ENCODE assay signal across 20 cellular contexts in genomic region chr10:75145590-75145989, GRCh38. TPM values are rescaled to one million over a fixed set of nuclear protein-coding genes. Genes with fewer than 3 reads are reported as not detected.
DNase-seq lines count a peak whose midpoint lies in the region; ATAC-seq, FAIRE-seq and TF ChIP-seq lines count a peak whose summit lies in the region.
"Had no signal": no experiment of that assay in that cellular context is flagged by ENCODE, and none has a peak within 500 bp of the region (broad histone marks: within the 10 kb centered on the region; RNA-seq: fewer than 3 reads in every experiment).

No MANE protein-coding gene starts in this region.

- no peak overlapping the region for H3K4me3 ChIP-seq in keratinocyte (ENCODE audit: control insufficient read depth in 2 of 3, extremely low read depth in 1 of 3, insufficient read depth in 2 of 3, low read depth in 1 of 3, low read length in 3 of 3)
- H3K4me3 ChIP-seq: lower lobe of right lung, SK-N-MC had no signal

- no peak overlapping the region for H3K4me3 Mint-ChIP-seq in CD14-positive monocyte
- no peak overlapping the region for H3K4me3 Mint-ChIP-seq in activated CD8-positive, alpha-beta T cell treated with anti-CD3 and anti-CD28 coated beads for 36 hours

- dilution Hi-C loops in keratinocyte (cut with MboI; ENCODE audit: extremely low pct_ligation_motif_present, low sequenced_read_pairs), result no loop called here

- H4K20me1 ChIP-seq in keratinocyte (ENCODE audit: control insufficient read depth, extremely low read depth, insufficient read depth, low read length), result no peaks in the 10 kb centered on the region

- peaks cover 52% of the 10 kb centered on the region for H3K79me2 ChIP-seq in keratinocyte (ENCODE audit: control insufficient read depth, insufficient read depth, low read length)

- H3K36me3 ChIP-seq in keratinocyte (ENCODE audit: control insufficient read depth in 2 of 2, extremely low read depth in 1 of 2, insufficient read depth in 2 of 2, low read length in 2 of 2), result peaks cover 0 to 4% of the 10 kb centered on the region in 2 experiments

- H3K9me3 ChIP-seq in keratinocyte (ENCODE audit: control insufficient read depth, low read depth, low read length), result no peaks in the 10 kb centered on the region
- H3K9me3 ChIP-seq: lower lobe of right lung had no signal

- no peak for TF ChIP-seq POLR2A in H54 (IDR thresholded peaks at IDR 0.05; ENCODE audit: low read depth, low read length)

- TF ChIP-seq CTCF in CD14-positive monocyte (IDR thresholded peaks at IDR 0.05), result no peak
- TF ChIP-seq CTCF in activated CD8-positive, alpha-beta T cell treated with anti-CD3 and anti-CD28 coated beads for 36 hours (IDR thresholded peaks at IDR 0.05), result no peak
- TF ChIP-seq CTCF in keratinocyte (optimal IDR thresholded peaks at IDR 0.05 in 1 of 3, IDR thresholded peaks at IDR 0.05 in 1 of 3, conservative IDR thresholded peaks at IDR 0.05 in 1 of 3; ENCODE audit: extremely low read depth in 1 of 3, insufficient read depth in 2 of 3, low read length in 3 of 3), result no peak
- no peak for TF ChIP-seq CTCF in GM13976 (IDR thresholded peaks at IDR 0.05; ENCODE audit: borderline replicate concordance, control extremely low read depth, extremely low read depth, insufficient read depth, missing control alignments)

- peak; percentile 47 for ATAC-seq in activated CD8-positive, alpha-beta T cell treated with anti-CD3 and anti-CD28 coated beads for 36 hours
- no peak for ATAC-seq in GM21528 (IDR thresholded peaks at IDR 0.05; ENCODE audit: low FRiP score, unreplicated experiment)
- ATAC-seq: HCT116, lower lobe of right lung, PC-3 had no signal

- in situ Hi-C loops in GM13976 (cut with MboI; ENCODE audit: low sequenced_read_pairs, unreplicated experiment), result no loop called here

- H2AFZ ChIP-seq in keratinocyte (ENCODE audit: control insufficient read depth, low read length), result no peak overlapping the region

- intact Hi-C loops in CD14-positive monocyte (cut with micrococcal nuclease), result no loop called here
- intact Hi-C loops in activated CD8-positive, alpha-beta T cell treated with anti-CD3 and anti-CD28 coated beads for 36 hours (cut with micrococcal nuclease), result no loop called here

- peak; percentile 80 for FAIRE-seq in H54 (lab: Jason Lieb, UNC)
- FAIRE-seq in keratinocyte (lab: Jason Lieb, UNC), result peak; percentile 43
- FAIRE-seq in urothelium cell line (lab: Jason Lieb, UNC), result no peak
- FAIRE-seq: D721Med, GM19239 had no signal

- peak overlapping the region; percentile 14 to 96 (median 91) for H3K27ac Mint-ChIP-seq in CD14-positive monocyte
- peak overlapping the region; percentile 73 for H3K27ac Mint-ChIP-seq in activated CD8-positive, alpha-beta T cell treated with anti-CD3 and anti-CD28 coated beads for 36 hours

- no peaks in the 10 kb centered on the region for H3K27me3 ChIP-seq in keratinocyte (ENCODE audit: control insufficient read depth, extremely low read depth, insufficient read depth, low read length)

- peak overlapping the region; percentile 20 for H3K27ac ChIP-seq in keratinocyte (ENCODE audit: control insufficient read depth, insufficient read depth, low read length)
- H3K27ac ChIP-seq: lower lobe of right lung, SK-N-MC had no signal

- no peaks in the 10 kb centered on the region for H3K9me1 ChIP-seq in keratinocyte (ENCODE audit: control insufficient read depth, extremely low read depth, insufficient read depth, low read length)

- H3K9me3 Mint-ChIP-seq in CD14-positive monocyte, result no peaks in the 10 kb centered on the region
- H3K9me3 Mint-ChIP-seq in activated CD8-positive, alpha-beta T cell treated with anti-CD3 and anti-CD28 coated beads for 36 hours, result no peaks in the 10 kb centered on the region

- no peaks in the 10 kb centered on the region for H3K27me3 Mint-ChIP-seq in CD14-positive monocyte (ENCODE audit: low read depth in 3 of 3)
- H3K27me3 Mint-ChIP-seq in activated CD8-positive, alpha-beta T cell treated with anti-CD3 and anti-CD28 coated beads for 36 hours, result no peaks in the 10 kb centered on the region

- H3K4me2 ChIP-seq in keratinocyte (ENCODE audit: control insufficient read depth, extremely low read depth, insufficient read depth, low read depth, low read length), result peak overlapping the region; percentile 54

- peaks cover 6 to 12% of the 10 kb centered on the region in 2 donors for H3K36me3 Mint-ChIP-seq in CD14-positive monocyte
- H3K36me3 Mint-ChIP-seq in activated CD8-positive, alpha-beta T cell treated with anti-CD3 and anti-CD28 coated beads for 36 hours (ENCODE audit: low read depth), result peaks cover 7% of the 10 kb centered on the region

- no peak for DNase-seq in CD14-positive monocyte (ENCODE audit: low spot score)
- DNase-seq in H54 (ENCODE audit: insufficient read length, low spot score), result no peak
- peak; percentile 30 for DNase-seq in activated CD8-positive, alpha-beta T cell treated with anti-CD3 and anti-CD28 coated beads for 36 hours
- DNase-seq in keratinocyte (ENCODE audit: low read depth, low spot score), result no peak
- no peak for DNase-seq in GM13976 (ENCODE audit: low spot score)
- no peak for DNase-seq in putamen (ENCODE audit: low spot score)
- no peak for DNase-seq in urothelium cell line (ENCODE audit: low spot score)
- DNase-seq: caudate nucleus; effector CD4-positive, alpha-beta T cell; KG1; lower lobe of right lung; NCI-H1105; NCI-H526 treated with DMSO at 0.1 percent for 48 hours; PC-3; stimulated activated CD4-positive, alpha-beta T cell treated with anti-CD3 and anti-CD28 coated beads, Interleukin-2, amount 100 ng/mL, for 24 hours had no signal

- POLR2A ChIA-PET in activated CD8-positive, alpha-beta T cell treated with anti-CD3 and anti-CD28 coated beads for 36 hours (lab: Charles Lee), result interaction anchor here (0.6 kb wide), 1 partner anchor 715 kb away, joined by 3 read pairs; no protein-coding TSS in a partner anchor

- CTCF ChIA-PET in activated CD8-positive, alpha-beta T cell treated with anti-CD3 and anti-CD28 coated beads for 36 hours (lab: Charles Lee), result interaction anchor here (1.0 kb wide), 1 partner anchor 9 kb away, joined by 3 read pairs; no protein-coding TSS in a partner anchor

- H3K4me1 ChIP-seq in keratinocyte (ENCODE audit: control insufficient read depth, extremely low read depth, insufficient read depth, low read length), result peaks cover 43% of the 10 kb centered on the region

- no peak overlapping the region for H3K9ac ChIP-seq in keratinocyte (ENCODE audit: control insufficient read depth, extremely low read depth, insufficient read depth, low read length)

- H3K4me1 Mint-ChIP-seq in CD14-positive monocyte, result peaks cover 28% of the 10 kb centered on the region
- peaks cover 33% of the 10 kb centered on the region for H3K4me1 Mint-ChIP-seq in activated CD8-positive, alpha-beta T cell treated with anti-CD3 and anti-CD28 coated beads for 36 hours (ENCODE audit: low read depth)

RNA-seq across cellular contexts. Expression of gene SAMD8, which starts 34.1 kb away (rescaled TPM):
- polyA plus RNA-seq in CD14-positive monocyte (10 to 100 TPM; 13.0 to 13.7 TPM), keratinocyte (16.4 to 33.4 TPM (median 31.7 TPM) in 3 replicates)
- 10 to 100 TPM; 21.9 to 23.7 TPM for total RNA-seq in activated CD8-positive, alpha-beta T cell treated with anti-CD3 and anti-CD28 coated beads for 36 hours
- 13.4 TPM for polyA plus RNA-seq in keratinocyte (2011; ENCODE audit: low read depth)
- polyA plus RNA-seq in keratinocyte (2011; cell fraction: cytosol; rRNA removed), result 10.4 and 23.6 TPM in 2 replicates
- polyA plus RNA-seq in keratinocyte (2011; cell fraction: nucleus; rRNA removed), result 37.7 and 41.1 TPM in 2 replicates
- 9.7 and 11.6 TPM in 2 replicates for polyA plus RNA-seq in keratinocyte (2012; ENCODE audit: low replicate concordance)
- polyA minus RNA-seq in keratinocyte, result 20.0 to 60.4 TPM (median 59.8 TPM) in 3 replicates
- polyA minus RNA-seq in keratinocyte (2011; cell fraction: cytosol; rRNA and poly(A)+ RNA removed), result 15.7 TPM
- 26.5 and 72.8 TPM in 2 replicates for polyA minus RNA-seq in keratinocyte (2011; cell fraction: nucleus; rRNA and poly(A)+ RNA removed)
